18 cellular contexts compared by ENCODE assay signal in genomic region chr20:62043131-62043914, GRCh38. TPM values are rescaled to one million over a fixed set of nuclear protein-coding genes. Genes with fewer than 3 reads are reported as not detected.
DNase-seq lines count a peak whose midpoint lies in the region; ATAC-seq and TF ChIP-seq lines count a peak whose summit lies in the region.
"Had no signal": no experiment of that assay in that cellular context is flagged by ENCODE, and none has a peak within 500 bp of the region (broad histone marks: within the 10 kb centered on the region; RNA-seq: fewer than 3 reads in every experiment).

No MANE protein-coding gene starts in this region.

- H3K36me3 Mint-ChIP-seq in naive thymus-derived CD8-positive, alpha-beta T cell, result peaks cover 0 to 5% (median 0%) of the 10 kb centered on the region in 3 donors
- H3K36me3 Mint-ChIP-seq in stimulated activated naive B cell treated with anti-CD40 and anti-IgM and Interleukin-4, amounts not matched to agents 10 μg/mL and 1 μg/mL and 100 μg/mL, for 72 hours, result peaks cover 2 to 14% of the 10 kb centered on the region in 2 donors

- H3K79me2 ChIP-seq in DOHH2 (ENCODE audit: control insufficient read depth, low read length), result peaks cover 100% of the 10 kb centered on the region

- H3K27me3 Mint-ChIP-seq in naive thymus-derived CD8-positive, alpha-beta T cell, result no peaks in the 10 kb centered on the region
- no peaks in the 10 kb centered on the region for H3K27me3 Mint-ChIP-seq in stimulated activated naive B cell treated with anti-CD40 and anti-IgM and Interleukin-4, amounts not matched to agents 10 μg/mL and 1 μg/mL and 100 μg/mL, for 72 hours
- H3K27me3 Mint-ChIP-seq: CD8-positive, alpha-beta memory T cell had no signal

- no peaks in the 10 kb centered on the region for H3K9me3 Mint-ChIP-seq in naive thymus-derived CD8-positive, alpha-beta T cell
- H3K9me3 Mint-ChIP-seq in stimulated activated naive B cell treated with anti-CD40 and anti-IgM and Interleukin-4, amounts not matched to agents 10 μg/mL and 1 μg/mL and 100 μg/mL, for 72 hours, result no peaks in the 10 kb centered on the region
- H3K9me3 Mint-ChIP-seq: CD8-positive, alpha-beta memory T cell had no signal

- DNase-seq in NB4 (ENCODE audit: low read depth), result peak; percentile 82
- DNase-seq in fibroblast of gingiva (ENCODE audit: low read depth), result peak; percentile 24
- peak in 1 of 10 donors; percentile 30 for DNase-seq in naive thymus-derived CD8-positive, alpha-beta T cell
- no peak for DNase-seq in stimulated activated naive B cell treated with anti-CD40 and anti-IgM and Interleukin-4, amounts not matched to agents 10 μg/mL and 1 μg/mL and 100 μg/mL, for 72 hours
- no peak for DNase-seq in NCI-H1105 treated with DMSO at 0.1 percent for 48 hours (lab: John Stamatoyannopoulos, UW)
- DNase-seq in cerebellar nuclear complex (lab: John Stamatoyannopoulos, UW), result no peak
- no peak for DNase-seq in activated naive CD4-positive, alpha-beta T cell treated with anti-CD3 and anti-CD28 coated beads, Interleukin-2, amount 50 U/mL, for 16 hours
- DNase-seq: activated CD4-positive, alpha-beta T cell treated with anti-CD3 and anti-CD28 coated beads for 4 hours; activated gamma-delta T cell treated with Interleukin-2 at 50 U/mL for 16 hours; DND-41; MM.1S; nephron progenitor cell; stimulated activated CD4-positive, alpha-beta T cell treated with anti-CD3 and anti-CD28 coated beads, Interleukin-1b, Interleukin-23, amount 100 ng/mL, for 48 hours had no signal

- peak overlapping the region; percentile 79 for H3K4me2 ChIP-seq in DOHH2 (ENCODE audit: low read length)

- peak overlapping the region; percentile 66 for H3K27ac ChIP-seq in DOHH2 (ENCODE audit: low read depth, low read length)
- H3K27ac ChIP-seq: coronary artery, SK-N-MC had no signal

- ATAC-seq in naive thymus-derived CD8-positive, alpha-beta T cell, result no peak
- no peak for ATAC-seq in stimulated activated naive B cell treated with anti-CD40 and anti-IgM and Interleukin-4, amounts not matched to agents 10 μg/mL and 1 μg/mL and 100 μg/mL, for 72 hours (replicated peaks)
- ATAC-seq: right cardiac atrium had no signal

- no peak overlapping the region for H3K4me3 Mint-ChIP-seq in naive thymus-derived CD8-positive, alpha-beta T cell
- H3K4me3 Mint-ChIP-seq in stimulated activated naive B cell treated with anti-CD40 and anti-IgM and Interleukin-4, amounts not matched to agents 10 μg/mL and 1 μg/mL and 100 μg/mL, for 72 hours, result no peak overlapping the region
- H3K4me3 Mint-ChIP-seq: CD8-positive, alpha-beta memory T cell; nephron progenitor cell had no signal

- H3K4me3 ChIP-seq in DOHH2 (ENCODE audit: low read length) (peak overlapping the region; percentile 58), NB4 (ENCODE audit: low read depth, low read length) (no peak overlapping the region)
- H3K4me3 ChIP-seq: coronary artery, SK-N-MC had no signal

- H4K20me1 ChIP-seq in DOHH2 (ENCODE audit: control insufficient read depth, insufficient read depth, low read depth, low read length), result peaks cover 8% of the 10 kb centered on the region; the same call in 1 of the 2 replicates

- TF ChIP-seq POLR2A in NB4 (IDR thresholded peaks at IDR 0.05; ENCODE audit: extremely low read depth, insufficient read length), result no peak

- POLR2A ChIA-PET in naive thymus-derived CD8-positive, alpha-beta T cell (lab: Charles Lee), result no interaction called here

- H3K4me1 ChIP-seq in DOHH2 (ENCODE audit: control insufficient read depth, low read length), result peaks cover 68% of the 10 kb centered on the region

- H3K36me3 ChIP-seq in DOHH2 (ENCODE audit: control insufficient read depth, low read length), result no peaks in the 10 kb centered on the region

- TF ChIP-seq CTCF in DOHH2 (IDR thresholded peaks at IDR 0.05; ENCODE audit: low read depth, low read length, poor library complexity, severe bottlenecking), result no peak
- no peak for TF ChIP-seq CTCF in NB4 (IDR thresholded peaks at IDR 0.05; ENCODE audit: low read depth, low read length)

- peaks cover 43 to 67% (median 58%) of the 10 kb centered on the region in 4 donors for H3K4me1 Mint-ChIP-seq in naive thymus-derived CD8-positive, alpha-beta T cell
- peaks cover 32 to 73% of the 10 kb centered on the region in 2 donors for H3K4me1 Mint-ChIP-seq in stimulated activated naive B cell treated with anti-CD40 and anti-IgM and Interleukin-4, amounts not matched to agents 10 μg/mL and 1 μg/mL and 100 μg/mL, for 72 hours

- H3K9me2 ChIP-seq in DOHH2 (replicated peaks; ENCODE audit: control insufficient read depth, low read length), result no peaks in the 10 kb centered on the region

- peak overlapping the region in 6 of 10 donors; percentile 6 to 74 (median 58) for H3K27ac Mint-ChIP-seq in naive thymus-derived CD8-positive, alpha-beta T cell
- no peak overlapping the region for H3K27ac Mint-ChIP-seq in stimulated activated naive B cell treated with anti-CD40 and anti-IgM and Interleukin-4, amounts not matched to agents 10 μg/mL and 1 μg/mL and 100 μg/mL, for 72 hours
- H3K27ac Mint-ChIP-seq: nephron progenitor cell had no signal

- H3K27me3 ChIP-seq in DOHH2 (ENCODE audit: control insufficient read depth, low read length), result no peaks in the 10 kb centered on the region

- peaks cover 21% of the 10 kb centered on the region for H3F3A ChIP-seq in DOHH2 (ENCODE audit: control insufficient read depth, insufficient read depth)

- H3K9me3 ChIP-seq in DOHH2 (ENCODE audit: control insufficient read depth, insufficient read depth, low read length), result no peaks in the 10 kb centered on the region

RNA-seq across cellular contexts. Expression of gene TAF4, which starts 22.4 kb away (rescaled TPM):
- total RNA-seq in naive thymus-derived CD8-positive, alpha-beta T cell, result 10 to 100 TPM; 39.0 to 41.5 TPM
- 1 to 10 TPM in 2 of 3 donors, under 1 TPM in 1; 0.31 to 1.6 (median 1.4) TPM for polyA plus RNA-seq in naive thymus-derived CD8-positive, alpha-beta T cell

Comparison
In these comparisons a context has a peak if more than half of its experiments do, and no peak if none do; other contexts are left out.
1. DNase-seq: peak in NB4 (single experiment) and fibroblast of gingiva (single experiment); none in stimulated activated naive B cell treated with anti-CD40 and anti-IgM and Interleukin-4, amounts not matched to agents 10 μg/mL and 1 μg/mL and 100 μg/mL, for 72 hours (single experiment), NCI-H1105 treated with DMSO at 0.1 percent for 48 hours (single experiment), cerebellar nuclear complex (0 of 2) and activated naive CD4-positive, alpha-beta T cell treated with anti-CD3 and anti-CD28 coated beads, Interleukin-2, amount 50 U/mL, for 16 hours (single experiment).